In the genomic region with DNA sequence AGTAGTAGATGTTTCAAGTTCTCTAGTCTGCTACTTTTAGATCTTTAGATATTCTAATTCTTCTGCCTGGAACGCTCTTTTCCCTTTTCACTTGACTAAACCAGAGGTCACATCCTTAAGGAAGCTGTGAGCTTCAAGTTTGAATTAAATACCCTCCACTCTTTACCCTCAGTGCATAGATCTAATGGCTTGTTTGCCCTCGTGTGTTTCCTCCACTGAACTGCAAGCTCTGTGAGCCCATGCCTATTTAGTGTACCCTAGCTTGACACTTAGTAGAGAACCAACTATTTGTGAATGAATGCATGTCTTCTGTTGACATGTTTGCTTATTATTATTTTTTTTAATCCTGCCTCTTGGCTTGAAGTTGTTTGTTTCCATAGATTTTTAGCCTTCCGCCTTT, we compare ENCODE assay signal across 9 cellular contexts.
DNase-seq lines count a peak whose midpoint lies in the region; ATAC-seq and TF ChIP-seq lines count a peak whose summit lies in the region.
"Had no signal": no experiment of that assay in that cellular context is flagged by ENCODE, and none has a peak within 500 bp of the region (broad histone marks: within the 10 kb centered on the region; RNA-seq: fewer than 3 reads in every experiment).

No MANE protein-coding gene starts in this region.

- no peaks in the 10 kb centered on the region for H3K4me1 ChIP-seq in uterus

- DNase-seq in GM13977 (ENCODE audit: low spot score) (no peak), astrocyte of the cerebellum (ENCODE audit: low read depth) (no peak), myocyte (ENCODE audit: low read depth) (peak; percentile 30), uterus (no peak), T-helper 1 cell (no peak), T-helper 17 cell (no peak)

- no peak overlapping the region for H3K4me3 Mint-ChIP-seq in T-helper 17 cell

- intact Hi-C loops in uterus (cut with DNase I; ENCODE audit: low total_unique reads) = no loop called here

- peaks cover 3% of the 10 kb centered on the region for H3K4me1 Mint-ChIP-seq in T-helper 17 cell

- H3K4me3 ChIP-seq in astrocyte of the cerebellum (ENCODE audit: low read depth, low read length) (no peak overlapping the region), uterus (no peak overlapping the region)

- peak; percentile 46 for ATAC-seq in HG03378 (IDR thresholded peaks at IDR 0.05; ENCODE audit: unreplicated experiment)
- no peak for ATAC-seq in T-helper 17 cell
- ATAC-seq: activated naive CD4-positive, alpha-beta T cell treated with anti-CD3 and anti-CD28 coated beads, Interleukin-2, amount 50 U/mL, for 72 hours had no signal

- in situ Hi-C loops in GM13977 (cut with MboI; ENCODE audit: low pct_unique_long_range_greater_than_20kb, low sequenced_read_pairs, unreplicated experiment) (loop anchor here (10.0 kb wide), 1 partner anchor 516 kb away; no protein-coding TSS in a partner anchor), astrocyte of the cerebellum (cut with HindIII; ENCODE audit: low sequenced_read_pairs) (no loop called here)

- peak; percentile 44 for TF ChIP-seq CTCF in GM13977 (IDR thresholded peaks at IDR 0.05; ENCODE audit: extremely low read depth, insufficient read depth, missing control alignments)
- peak; percentile 49 for TF ChIP-seq CTCF in astrocyte of the cerebellum (IDR thresholded peaks at IDR 0.05; ENCODE audit: low read depth, low read length, missing control alignments)
- TF ChIP-seq CTCF in uterus (IDR thresholded peaks at IDR 0.05) = peak in 1 of 4 experiments; percentile 4

- no peak overlapping the region for H3K27ac Mint-ChIP-seq in T-helper 17 cell
- H3K27ac Mint-ChIP-seq: activated naive CD4-positive, alpha-beta T cell treated with anti-CD3 and anti-CD28 coated beads, Interleukin-2, amount 50 U/mL, for 72 hours had no signal

- H3K27me3 ChIP-seq in uterus = no peaks in the 10 kb centered on the region

- TF ChIP-seq POLR2A in uterus (IDR thresholded peaks at IDR 0.05) = no peak

- H3K36me3 ChIP-seq in uterus = no peaks in the 10 kb centered on the region

- H3K36me3 Mint-ChIP-seq in T-helper 17 cell (ENCODE audit: low read depth) = peaks cover 2% of the 10 kb centered on the region

- H3K27ac ChIP-seq in uterus = no peak overlapping the region
- H3K27ac ChIP-seq: RWPE1 had no signal

- no peaks in the 10 kb centered on the region for H3K9me3 ChIP-seq in uterus
- no peaks in the 10 kb centered on the region for H3K9me3 ChIP-seq in T-helper 17 cell (ENCODE audit: control insufficient read depth, low read length, poor library complexity, severe bottlenecking)

- H3K27me3 Mint-ChIP-seq in T-helper 17 cell = no peaks in the 10 kb centered on the region
